8 cellular contexts compared by ENCODE assay signal in genomic region chr1:10472220-10473144, GRCh38. TPM values are rescaled to one million over a fixed set of nuclear protein-coding genes. Genes with fewer than 3 reads are reported as not detected.
DNase-seq lines count a peak whose midpoint lies in the region; ATAC-seq and TF ChIP-seq lines count a peak whose summit lies in the region.

TSS of gene DFFA (minus strand) at chr1:10472529. CDS start at chr1:10472458, 71 bp downstream.

- DNase-seq in BE2C (peak; percentile 89), GM19240 (ENCODE audit: insufficient read length, low spot score) (peak; percentile 85), NCI-H748 (lab: John Stamatoyannopoulos, UW; ENCODE audit: unreplicated experiment) (peak; percentile 94), dermis blood vessel endothelial cell (peak; percentile 97), left lung (peak; percentile 95)
- peak; percentile 89 for DNase-seq in activated CD4-positive, alpha-beta T cell treated with anti-CD3 and anti-CD28 coated beads, Interleukin-2, amount 50 U/mL, for 1 hour
- peak; percentile 84 to 85 for DNase-seq in stimulated activated CD4-positive, alpha-beta T cell treated with anti-CD3 and anti-CD28 coated beads, Interleukin-2, amount 100 ng/mL, for 48 hours

- no peak for TF ChIP-seq CTCF in BE2C (IDR thresholded peaks at IDR 0.05; ENCODE audit: low read depth, low read length)
- TF ChIP-seq CTCF in left lung (IDR thresholded peaks at IDR 0.05) = no peak

- H3K9me3 ChIP-seq in BE2C (no peaks in the 10 kb centered on the region), left lung (no peaks in the 10 kb centered on the region)

- peak within 1 kb of the TSS; percentile 73 for H3K4me3 ChIP-seq in BE2C (ENCODE audit: low read depth, low read length)
- H3K4me3 ChIP-seq in left lung = peak within 1 kb of the TSS; percentile 91 to 92

- peak; percentile 77 for ATAC-seq in HG03520 (IDR thresholded peaks at IDR 0.05; ENCODE audit: unreplicated experiment)
- peak; percentile 92 for ATAC-seq in left lung

- H3K36me3 ChIP-seq in BE2C (0 out of 2 replicates have a peak, but pooled peaks cover 4% of the 10 kb centered on the region), left lung (peaks cover 0 to 19% of the 10 kb centered on the region in 2 donors)

- H3K27me3 ChIP-seq in BE2C = no peaks in the 10 kb centered on the region
- H3K27me3 ChIP-seq in left lung = no peaks in the 10 kb centered on the region

- intact Hi-C loops in left lung (cut with DNase I) = no loop called here

- H3K4me1 ChIP-seq in BE2C (no peaks in the 10 kb centered on the region), left lung (peaks cover 0 to 45% of the 10 kb centered on the region in 2 donors)

- peak within 1 kb of the TSS; percentile 60 to 63 for H3K27ac ChIP-seq in left lung

RNA-seq across cellular contexts. Expression of gene DFFA, which starts in this region (rescaled TPM):
- polyA plus RNA-seq in BE2C (2012; ENCODE audit: insufficient read depth, insufficient read length, low read depth) = 20.6 TPM
- total RNA-seq in dermis blood vessel endothelial cell (56.2 and 74.5 TPM in 2 replicates), left lung (10 to 100 TPM; 37.6 to 38.5 TPM)

Comparison
In these comparisons a context has a peak if more than half of its experiments do, and no peak if none do; other contexts are left out.
1. Peak in every context shown above with its lines: DNase-seq, ATAC-seq, H3K4me3 ChIP-seq and H3K27ac ChIP-seq.